1 cellular context compared by ENCODE assay signal in genomic region chr7:54788664-54789063, GRCh38.
TF ChIP-seq lines count a peak whose summit lies in the region.

No MANE protein-coding gene starts in this region.

TF ChIP-seq in HCT116, 20 proteins besides CTCF, POLR2A, EP300 and RAD21 (continued from another document):
- TF ChIP-seq MAX (IDR thresholded peaks at IDR 0.05) (peak; percentile 99), JUND (IDR thresholded peaks at IDR 0.05) (peak; percentile 55), YY1 (IDR thresholded peaks at IDR 0.05; ENCODE audit: extremely low read depth, insufficient replicate concordance, low read depth, low read length) (peak; percentile 84), POLR2AphosphoS5 (IDR thresholded peaks at IDR 0.05; ENCODE audit: low read depth, low read length) (peak; percentile 39; the same call in 1 of the 2 replicates), ELF1 (IDR thresholded peaks at IDR 0.05; ENCODE audit: borderline replicate concordance, low read depth) (no peak), CBX3 (IDR thresholded peaks at IDR 0.05; ENCODE audit: low read depth) (peak; percentile 99)
